7 cellular contexts compared by ENCODE assay signal in the genomic region with DNA sequence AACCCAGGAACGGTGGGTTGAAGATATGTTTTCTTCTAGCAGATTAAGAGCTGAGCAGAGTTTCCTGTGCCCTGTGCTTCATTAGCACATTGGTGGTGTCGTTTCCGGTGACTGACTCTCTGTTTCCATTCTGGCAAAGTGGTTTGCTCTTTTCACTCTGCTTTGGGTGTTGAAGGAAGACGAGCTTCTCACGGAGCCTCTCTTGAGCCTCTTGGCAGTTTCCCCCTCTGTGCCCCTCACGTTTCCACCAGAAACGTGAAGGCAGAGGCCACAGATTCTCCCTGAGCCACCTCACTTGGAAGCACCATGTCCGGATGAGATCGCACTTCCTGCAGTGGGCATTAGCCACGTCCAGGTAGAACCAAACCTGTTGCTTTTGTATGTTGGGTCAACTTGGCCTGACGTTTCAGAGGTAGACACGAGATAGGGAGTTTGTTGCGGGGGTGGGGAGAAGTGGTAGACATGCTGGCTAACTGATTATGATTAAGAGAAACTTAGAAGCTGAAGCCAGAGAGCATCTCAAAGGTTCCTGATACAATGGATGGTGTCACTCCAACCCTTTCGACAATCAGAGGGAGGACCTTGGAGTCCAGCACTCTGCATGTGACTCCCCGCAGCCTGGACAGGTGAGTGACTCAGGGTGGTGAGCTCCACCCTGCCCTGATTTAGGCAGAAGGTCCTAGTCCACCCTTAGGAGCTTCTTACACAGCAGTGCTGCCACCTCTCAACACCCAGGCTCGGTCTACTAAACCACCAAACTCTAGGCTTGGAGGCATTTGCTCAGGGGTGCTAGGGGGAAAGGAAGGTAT.
DNase-seq lines count a peak whose midpoint lies in the region; ATAC-seq and FAIRE-seq lines count a peak whose summit lies in the region.

A gene with protein sequence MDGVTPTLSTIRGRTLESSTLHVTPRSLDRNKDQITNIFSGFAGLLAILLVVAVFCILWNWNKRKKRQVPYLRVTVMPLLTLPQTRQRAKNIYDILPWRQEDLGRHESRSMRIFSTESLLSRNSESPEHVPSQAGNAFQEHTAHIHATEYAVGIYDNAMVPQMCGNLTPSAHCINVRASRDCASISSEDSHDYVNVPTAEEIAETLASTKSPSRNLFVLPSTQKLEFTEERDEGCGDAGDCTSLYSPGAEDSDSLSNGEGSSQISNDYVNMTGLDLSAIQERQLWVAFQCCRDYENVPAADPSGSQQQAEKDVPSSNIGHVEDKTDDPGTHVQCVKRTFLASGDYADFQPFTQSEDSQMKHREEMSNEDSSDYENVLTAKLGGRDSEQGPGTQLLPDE (plus strand): TSS at position 155 of the 809 bp plus-strand sequence. CDS start 383 bp downstream, at position 538.

- FAIRE-seq in RCC 7860 (lab: Jason Lieb, UNC): no peak

- peak; percentile 79 for DNase-seq in NK-92 treated with Interleukin-12 subunit alpha and Interleukin-12 subunit beta, amount 100 ng/mL, for 24 hours (lab: John Stamatoyannopoulos, UW)
- peak; percentile 67 for DNase-seq in activated effector memory CD4-positive, alpha-beta T cell treated with Interleukin-2 at 50 U/mL for 16 hours
- DNase-seq in stimulated activated CD4-positive, alpha-beta T cell treated with anti-CD3 and anti-CD28 coated beads, Interleukin-1b, Interleukin-23, amount 100 ng/mL, for 4 hours (ENCODE audit: low read depth in 2 of 2): peak; percentile 49 to 73
- DNase-seq in OCI-M2 (lab: John Stamatoyannopoulos, UW; ENCODE audit: unreplicated experiment): no peak
- DNase-seq in RCC 7860 (ENCODE audit: low spot score): no peak
- DNase-seq in EL: no peak

- ATAC-seq in GM21381 (IDR thresholded peaks at IDR 0.05; ENCODE audit: unreplicated experiment): peak; percentile 71

Comparison
In these comparisons a context has a peak if more than half of its experiments do, and no peak if none do; other contexts are left out.
1. DNase-seq: peak in NK-92 treated with Interleukin-12 subunit alpha and Interleukin-12 subunit beta, amount 100 ng/mL, for 24 hours (single experiment), activated effector memory CD4-positive, alpha-beta T cell treated with Interleukin-2 at 50 U/mL for 16 hours (single experiment) and stimulated activated CD4-positive, alpha-beta T cell treated with anti-CD3 and anti-CD28 coated beads, Interleukin-1b, Interleukin-23, amount 100 ng/mL, for 4 hours (2 of 2); none in OCI-M2 (single experiment), RCC 7860 (single experiment) and EL (single experiment).